ENCODE assay signal across 12 cellular contexts in the genomic region with DNA sequence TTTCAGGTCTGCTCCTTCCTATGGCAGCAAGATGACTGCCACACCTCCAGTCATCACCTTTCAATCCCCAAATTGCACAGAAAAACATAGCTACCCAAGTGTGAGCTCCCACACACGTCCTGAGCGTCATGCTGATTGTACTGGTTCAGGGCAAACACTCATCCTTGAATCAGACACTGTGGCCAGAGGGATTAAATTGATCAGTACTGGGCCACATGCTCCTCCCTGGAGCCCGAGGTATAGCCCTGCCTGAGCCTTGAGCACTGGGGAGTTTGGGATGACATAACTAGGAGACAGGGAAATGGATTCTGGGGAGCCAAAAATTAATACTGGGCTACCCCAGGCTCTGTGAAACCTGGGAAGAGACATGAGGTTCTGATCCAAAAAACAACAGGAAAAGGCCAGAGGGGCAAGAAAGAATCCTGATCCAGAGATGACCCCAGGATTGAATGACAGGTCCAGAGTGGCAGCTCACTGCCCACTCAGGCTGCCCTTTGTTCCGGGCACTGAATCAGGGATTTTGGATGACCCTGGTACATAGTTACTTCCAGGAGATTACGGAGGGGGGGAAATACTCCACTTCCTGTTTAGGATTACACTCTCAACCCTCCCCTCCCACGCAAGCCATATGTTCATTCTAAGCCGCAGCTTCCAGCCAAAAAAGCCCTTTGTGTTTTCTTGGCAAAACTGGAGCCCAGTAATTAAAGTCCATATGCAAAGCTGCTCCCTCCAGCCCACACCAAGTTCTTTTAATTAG.
A peak's percentile ranks its signal among the peaks of the same experiment; 100 is the strongest.
DNase-seq lines count a peak whose midpoint lies in the region; ATAC-seq, FAIRE-seq and TF ChIP-seq lines count a peak whose summit lies in the region.
"Had no signal": no experiment of that assay in that cellular context is flagged by ENCODE, and none has a peak within 500 bp of the region (broad histone marks: within the 10 kb centered on the region; RNA-seq: fewer than 3 reads in every experiment).

No MANE protein-coding gene starts in this region.

- no peaks in the 10 kb centered on the region for H3K36me3 Mint-ChIP-seq in activated T-helper 17 cell treated with anti-CD3 and anti-CD28 coated beads, Interleukin-2, amount 50 U/mL, for 72 hours (ENCODE audit: low read depth)
- H3K36me3 Mint-ChIP-seq: CD4-positive, alpha-beta memory T cell had no signal

- H3K27me3 Mint-ChIP-seq in activated T-helper 17 cell treated with anti-CD3 and anti-CD28 coated beads, Interleukin-2, amount 50 U/mL, for 72 hours: no peaks in the 10 kb centered on the region
- H3K27me3 Mint-ChIP-seq: CD4-positive, alpha-beta memory T cell had no signal

- H3K27ac ChIP-seq in foreskin keratinocyte: no peak overlapping the region

- H3K27me3 ChIP-seq in foreskin keratinocyte: no peaks in the 10 kb centered on the region

- no peak overlapping the region for H3K4me3 Mint-ChIP-seq in activated T-helper 17 cell treated with anti-CD3 and anti-CD28 coated beads, Interleukin-2, amount 50 U/mL, for 72 hours
- H3K4me3 Mint-ChIP-seq: CD4-positive, alpha-beta memory T cell had no signal

- DNase-seq in D721Med (ENCODE audit: insufficient read length, low spot score) (no peak), HFF-Myc (ENCODE audit: extremely low read depth, low read depth) (peak; percentile 71), left kidney (ENCODE audit: low read depth, low spot score) (peak; percentile 65), foreskin keratinocyte (no peak), HuH-7 (ENCODE audit: low spot score) (no peak), SW480 (ENCODE audit: low spot score) (no peak)
- DNase-seq in effector CD4-positive, alpha-beta T cell: no peak
- DNase-seq: CD4-positive, alpha-beta memory T cell; KBM-7 had no signal

- no peak overlapping the region for H3K4me3 ChIP-seq in HFF-Myc (replicated peaks; ENCODE audit: low read depth, low read length)

- H3K4me1 ChIP-seq in foreskin keratinocyte: no peaks in the 10 kb centered on the region

- H3K9me3 Mint-ChIP-seq in activated T-helper 17 cell treated with anti-CD3 and anti-CD28 coated beads, Interleukin-2, amount 50 U/mL, for 72 hours: no peaks in the 10 kb centered on the region

- peak; percentile 38 for FAIRE-seq in D721Med (lab: Jason Lieb, UNC)
- FAIRE-seq: H54, TTC549 had no signal

- ATAC-seq in activated T-helper 17 cell treated with anti-CD3 and anti-CD28 coated beads, Interleukin-2, amount 50 U/mL, for 72 hours (replicated peaks): peak; percentile 92
- no peak for ATAC-seq in foreskin keratinocyte

- peak overlapping the region; percentile 55 for H3K27ac Mint-ChIP-seq in activated T-helper 17 cell treated with anti-CD3 and anti-CD28 coated beads, Interleukin-2, amount 50 U/mL, for 72 hours

- H3K4me1 Mint-ChIP-seq in activated T-helper 17 cell treated with anti-CD3 and anti-CD28 coated beads, Interleukin-2, amount 50 U/mL, for 72 hours: peaks cover 13% of the 10 kb centered on the region

- TF ChIP-seq CTCF in D721Med (IDR thresholded peaks at IDR 0.05; ENCODE audit: insufficient read depth, missing control alignments) (no peak), HFF-Myc (IDR thresholded peaks at IDR 0.05; ENCODE audit: low read depth, low read length, missing control alignments) (no peak), foreskin keratinocyte (conservative IDR thresholded peaks at IDR 0.05) (no peak)

Comparison
In these comparisons a context has a peak if more than half of its experiments do, and no peak if none do; other contexts are left out.
1. DNase-seq: peak in HFF-Myc (single experiment) and left kidney (single experiment); none in D721Med (single experiment), effector CD4-positive, alpha-beta T cell (single experiment), foreskin keratinocyte (0 of 2), HuH-7 (single experiment) and SW480 (single experiment).